8 cellular contexts compared by ENCODE assay signal in genomic region chr6:116011520-116011919, GRCh38. TPM values are rescaled to one million over a fixed set of nuclear protein-coding genes. Genes with fewer than 3 reads are reported as not detected.
DNase-seq lines count a peak whose midpoint lies in the region; ATAC-seq and TF ChIP-seq lines count a peak whose summit lies in the region.

No MANE protein-coding gene starts in this region.

- ATAC-seq in GM21515 (IDR thresholded peaks at IDR 0.05; ENCODE audit: unreplicated experiment): peak; percentile 41
- ATAC-seq in foreskin keratinocyte: peak; percentile 92

- peak; percentile 37 for DNase-seq in Daoy (ENCODE audit: low read depth)
- peak; percentile 68 for DNase-seq in HPDE6-E6E7 (ENCODE audit: extremely low spot score)
- peak; percentile 77 to 89 for DNase-seq in foreskin keratinocyte
- no peak for DNase-seq in ecto neural progenitor cell (ENCODE audit: low spot score)
- no peak for DNase-seq in CD1c-positive myeloid dendritic cell (ENCODE audit: extremely low spot score)
- no peak for DNase-seq in midbrain (lab: John Stamatoyannopoulos, UW)
- no peak for DNase-seq in NCI-H524 (lab: John Stamatoyannopoulos, UW)

- H3K27me3 ChIP-seq in foreskin keratinocyte: no peaks in the 10 kb centered on the region

- no peak for TF ChIP-seq CTCF in foreskin keratinocyte (conservative IDR thresholded peaks at IDR 0.05)

- H3K27ac ChIP-seq in foreskin keratinocyte: peak overlapping the region; percentile 24

- peaks cover 41% of the 10 kb centered on the region for H3K4me1 ChIP-seq in foreskin keratinocyte

RNA-seq across cellular contexts. Expression of gene FRK, which starts 49.2 kb away (rescaled TPM):
- total RNA-seq in Daoy (2014; rRNA removed; shearing (Covaris generic)): 0.21 and 0.57 TPM in 2 replicates
- total RNA-seq in foreskin keratinocyte: 2.5 and 3.4 TPM in 2 replicates
- polyA plus RNA-seq in foreskin keratinocyte: 0.41 and 0.45 TPM in 2 replicates

Comparison
In these comparisons a context has a peak if more than half of its experiments do, and no peak if none do; other contexts are left out.
1. DNase-seq: peak in Daoy (single experiment), HPDE6-E6E7 (single experiment) and foreskin keratinocyte (2 of 2); none in ecto neural progenitor cell (single experiment), CD1c-positive myeloid dendritic cell (single experiment), midbrain (single experiment) and NCI-H524 (0 of 2).